ENCODE assay signal across 19 cellular contexts in the genomic region with DNA sequence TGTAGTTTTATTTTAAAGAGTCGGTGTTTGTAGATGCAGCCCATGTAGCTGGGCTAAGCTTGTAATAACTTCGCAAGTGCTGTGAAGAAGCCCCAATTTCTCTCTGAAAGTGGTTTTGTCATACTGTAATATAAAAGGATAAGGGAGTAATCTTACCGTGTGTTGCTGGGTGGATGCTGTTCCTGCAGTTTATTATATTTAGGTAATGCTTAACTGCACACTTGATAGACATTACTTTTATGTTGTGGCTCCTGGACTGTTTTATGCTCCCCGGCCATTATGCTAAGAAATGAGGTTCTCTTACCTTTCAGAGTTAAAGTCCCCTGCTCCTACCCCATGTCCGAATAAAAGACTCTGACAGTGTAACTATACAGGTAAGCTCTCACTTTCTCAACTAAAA.
"Had no signal": no experiment of that assay in that cellular context is flagged by ENCODE, and none has a peak within 500 bp of the region (broad histone marks: within the 10 kb centered on the region; RNA-seq: fewer than 3 reads in every experiment).

No MANE protein-coding gene starts in this region.

- DNase-seq: IMR-90; Karpas-422; KG1; MG63; NCI-H1694; NCI-H187 treated with DMSO at 0.1 percent for 48 hours; NCI-H2107; NCI-H446 treated with DMSO at 0.1 percent for 48 hours; NCI-H526; NCI-H82; NK-92 treated with Interleukin-12 subunit alpha and Interleukin-12 subunit beta, amount 100 ng/mL, for 24 hours; PC-3; SHP77; SK-N-SH; SW 1271; T-cell had no signal

- H3K9me3 ChIP-seq: MG63, SK-N-SH had no signal

- ATAC-seq: HepG2, Panc1, PC-3, T-cell had no signal

- H3K27ac Mint-ChIP-seq: T-cell had no signal

- H3K36me3 ChIP-seq: MG63 had no signal

- H3K4me3 ChIP-seq: MG63 had no signal

- H3K4me3 Mint-ChIP-seq: T-cell had no signal

- H3K4me1 Mint-ChIP-seq: T-cell had no signal

- H3K36me3 Mint-ChIP-seq: T-cell had no signal

- H3K27me3 ChIP-seq: MG63 had no signal

- H3K9me3 Mint-ChIP-seq: T-cell had no signal

- H3K27ac ChIP-seq: RWPE1 had no signal
